In genomic region chr10:126014309-126014708, GRCh38 we compare ENCODE assay signal across 13 cellular contexts.
DNase-seq lines count a peak whose midpoint lies in the region; ATAC-seq and TF ChIP-seq lines count a peak whose summit lies in the region.
"Had no signal": no experiment of that assay in that cellular context is flagged by ENCODE, and none has a peak within 500 bp of the region (broad histone marks: within the 10 kb centered on the region; RNA-seq: fewer than 3 reads in every experiment).

No MANE protein-coding gene starts in this region.

- no peaks in the 10 kb centered on the region for H3K36me3 Mint-ChIP-seq in natural killer cell
- no peaks in the 10 kb centered on the region for H3K36me3 Mint-ChIP-seq in natural killer cell treated with Interleukin-12 subunit alpha and Interleukin-12 subunit beta and Interleukin-15 and Interleukin-18, amount 100 ng/mL, for 72 hours
- H3K36me3 Mint-ChIP-seq: WTC11 had no signal

- H3K27me3 ChIP-seq in WERI-Rb-1 (ENCODE audit: insufficient read depth, low read depth, severe bottlenecking), result no peaks in the 10 kb centered on the region

- peaks cover 32 to 55% of the 10 kb centered on the region in 2 donors for H3K4me1 Mint-ChIP-seq in natural killer cell
- H3K4me1 Mint-ChIP-seq in natural killer cell treated with Interleukin-12 subunit alpha and Interleukin-12 subunit beta and Interleukin-15 and Interleukin-18, amount 100 ng/mL, for 72 hours (ENCODE audit: low read depth in 2 of 2), result peaks cover 24 to 29% of the 10 kb centered on the region in 2 donors
- H3K4me1 Mint-ChIP-seq: WTC11 had no signal

- no peaks in the 10 kb centered on the region for H3K36me3 ChIP-seq in WERI-Rb-1
- H3K36me3 ChIP-seq: lower lobe of right lung had no signal

- no peaks in the 10 kb centered on the region for H3K9me3 Mint-ChIP-seq in natural killer cell
- no peaks in the 10 kb centered on the region for H3K9me3 Mint-ChIP-seq in natural killer cell treated with Interleukin-12 subunit alpha and Interleukin-12 subunit beta and Interleukin-15 and Interleukin-18, amount 100 ng/mL, for 72 hours

- peak overlapping the region; percentile 13 for H3K4me3 Mint-ChIP-seq in natural killer cell
- H3K4me3 Mint-ChIP-seq in natural killer cell treated with Interleukin-12 subunit alpha and Interleukin-12 subunit beta and Interleukin-15 and Interleukin-18, amount 100 ng/mL, for 72 hours, result no peak overlapping the region
- H3K4me3 Mint-ChIP-seq: WTC11 had no signal

- no peaks in the 10 kb centered on the region for H3K27me3 Mint-ChIP-seq in natural killer cell (ENCODE audit: low read depth in 2 of 2)
- H3K27me3 Mint-ChIP-seq in natural killer cell treated with Interleukin-12 subunit alpha and Interleukin-12 subunit beta and Interleukin-15 and Interleukin-18, amount 100 ng/mL, for 72 hours, result no peaks in the 10 kb centered on the region

- H3K27ac ChIP-seq in WERI-Rb-1, result no peak overlapping the region
- H3K27ac ChIP-seq: lower lobe of right lung had no signal

- peak overlapping the region; percentile 86 to 99 for H3K27ac Mint-ChIP-seq in natural killer cell
- no peak overlapping the region for H3K27ac Mint-ChIP-seq in natural killer cell treated with Interleukin-12 subunit alpha and Interleukin-12 subunit beta and Interleukin-15 and Interleukin-18, amount 100 ng/mL, for 72 hours
- H3K27ac Mint-ChIP-seq: WTC11 had no signal

- intact Hi-C loops in natural killer cell (cut with micrococcal nuclease), result loop anchor here (1.0 kb wide), 1 partner anchor 32 kb away; no protein-coding TSS in a partner anchor

- H3K4me3 ChIP-seq in foreskin fibroblast (ENCODE audit: low read depth in 1 of 2, low read length in 2 of 2) (no peak overlapping the region), WERI-Rb-1 (ENCODE audit: low read depth, low read length) (no peak overlapping the region)
- H3K4me3 ChIP-seq: lower lobe of right lung had no signal

- DNase-seq in natural killer cell (no peak), SHP77 treated with DMSO at 0.1 percent for 48 hours (lab: John Stamatoyannopoulos, UW) (peak; percentile 74), foreskin fibroblast (peak; percentile 55 to 68), NOMO-1 (lab: John Stamatoyannopoulos, UW; ENCODE audit: unreplicated experiment in 2 of 2) (no peak), WERI-Rb-1 (no peak), T-helper 9 cell (no peak)
- no peak for DNase-seq in natural killer cell treated with Interleukin-12 subunit alpha and Interleukin-12 subunit beta and Interleukin-15 and Interleukin-18, amount 100 ng/mL, for 72 hours (ENCODE audit: low spot score)
- DNase-seq: activated CD8-positive, alpha-beta memory T cell treated with anti-CD3 and anti-CD28 coated beads, Interleukin-2, amount 50 U/mL, for 4 hours; effector CD8-positive, alpha-beta T cell; lower lobe of right lung; NCI-H1436 had no signal

- no peaks in the 10 kb centered on the region for H3K9me3 ChIP-seq in WERI-Rb-1 (ENCODE audit: severe bottlenecking)
- H3K9me3 ChIP-seq: lower lobe of right lung had no signal

- TF ChIP-seq CTCF in natural killer cell (IDR thresholded peaks at IDR 0.05), result peak; percentile 9
- no peak for TF ChIP-seq CTCF in foreskin fibroblast (IDR thresholded peaks at IDR 0.05; ENCODE audit: low read depth, low read length)
- no peak for TF ChIP-seq CTCF in WERI-Rb-1 (IDR thresholded peaks at IDR 0.05; ENCODE audit: low read depth, low read length)

- ATAC-seq in natural killer cell (no peak), HG03139 (IDR thresholded peaks at IDR 0.05; ENCODE audit: unreplicated experiment) (no peak)
- no peak for ATAC-seq in natural killer cell treated with Interleukin-12 subunit alpha and Interleukin-12 subunit beta and Interleukin-15 and Interleukin-18, amount 100 ng/mL, for 72 hours
- ATAC-seq: lower lobe of right lung had no signal

Comparison
In these comparisons a context has a peak if more than half of its experiments do, and no peak if none do; other contexts are left out.
1. H3K27ac Mint-ChIP-seq: peak in natural killer cell (2 of 2); none in natural killer cell treated with Interleukin-12 subunit alpha and Interleukin-12 subunit beta and Interleukin-15 and Interleukin-18, amount 100 ng/mL, for 72 hours (0 of 2).
2. DNase-seq: peak in SHP77 treated with DMSO at 0.1 percent for 48 hours (single experiment) and foreskin fibroblast (2 of 2); none in natural killer cell (single experiment), natural killer cell treated with Interleukin-12 subunit alpha and Interleukin-12 subunit beta and Interleukin-15 and Interleukin-18, amount 100 ng/mL, for 72 hours (single experiment), NOMO-1 (0 of 2), WERI-Rb-1 (single experiment) and T-helper 9 cell (single experiment).